ENCODE assay signal across 18 cellular contexts in the genomic region with DNA sequence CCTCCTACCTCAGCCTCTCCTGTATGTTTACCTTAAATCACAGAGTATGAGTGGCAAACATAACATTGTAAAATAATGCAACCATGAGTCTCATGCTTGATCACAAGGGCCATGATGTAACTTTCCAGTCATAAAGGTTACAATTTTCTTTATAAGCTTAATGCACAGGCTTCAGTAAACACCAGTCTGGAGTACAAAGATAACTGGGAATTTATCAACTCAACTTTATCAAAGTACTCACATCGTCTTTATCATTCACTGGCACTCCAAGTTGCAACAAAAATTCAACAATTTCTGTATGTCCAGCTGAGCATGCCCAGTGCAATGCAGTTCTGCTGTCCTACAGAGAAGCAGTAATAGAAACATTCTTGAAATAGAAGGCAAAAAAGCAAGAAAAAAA. TPM values are rescaled to one million over a fixed set of nuclear protein-coding genes. Genes with fewer than 3 reads are reported as not detected.
"Had no signal": no experiment of that assay in that cellular context is flagged by ENCODE, and none has a peak within 500 bp of the region (broad histone marks: within the 10 kb centered on the region; RNA-seq: fewer than 3 reads in every experiment).

No MANE protein-coding gene starts in this region.

- H3K27ac ChIP-seq: gastrocnemius medialis, right atrium auricular region, skin epidermis, tibial artery, vagina had no signal

- H3K4me1 Mint-ChIP-seq: stimulated activated effector memory CD8-positive, alpha-beta T cell treated with anti-CD3 and anti-CD28 coated beads, Interleukin-12 subunit alpha, Interleukin-12 subunit beta, amount 100 ng/mL, for 72 hours had no signal

- H3K36me3 ChIP-seq: right atrium auricular region had no signal

- H3K9me3 ChIP-seq: gastrocnemius medialis, right atrium auricular region, tibial artery, vagina had no signal

- H3K27ac Mint-ChIP-seq: activated naive CD4-positive, alpha-beta T cell treated with anti-CD3 and anti-CD28 coated beads, Interleukin-2, amount 50 U/mL, for 72 hours; stimulated activated effector memory CD8-positive, alpha-beta T cell treated with anti-CD3 and anti-CD28 coated beads, Interleukin-12 subunit alpha, Interleukin-12 subunit beta, amount 100 ng/mL, for 72 hours; T-helper 1 cell treated with Interleukin-12 subunit alpha and Interleukin-12 subunit beta and Interleukin-4 antibody, amounts not matched to agents 30 μg/mL and 1 μg/mL, for 36 hours had no signal

- DNase-seq: activated effector memory CD4-positive, alpha-beta T cell treated with Interleukin-2 at 50 U/mL for 16 hours; anterior cingulate cortex; gastrocnemius medialis; hippocampal formation; kidney glomerular epithelial cell; posterior cingulate gyrus; tibial artery had no signal

- ATAC-seq: activated CD4-positive, CD25-positive, alpha-beta regulatory T cell treated with anti-CD3 and anti-CD28 coated beads, Interleukin-2, amount 50 U/mL, for 24 hours; activated naive CD4-positive, alpha-beta T cell treated with anti-CD3 and anti-CD28 coated beads, Interleukin-2, amount 50 U/mL, for 72 hours; gastrocnemius medialis; stimulated activated effector memory CD8-positive, alpha-beta T cell treated with anti-CD3 and anti-CD28 coated beads, Interleukin-12 subunit alpha, Interleukin-12 subunit beta, amount 100 ng/mL, for 72 hours had no signal

- H3K9me3 Mint-ChIP-seq: activated naive CD4-positive, alpha-beta T cell treated with anti-CD3 and anti-CD28 coated beads, Interleukin-2, amount 50 U/mL, for 72 hours; stimulated activated effector memory CD8-positive, alpha-beta T cell treated with anti-CD3 and anti-CD28 coated beads, Interleukin-12 subunit alpha, Interleukin-12 subunit beta, amount 100 ng/mL, for 72 hours; T-helper 1 cell treated with Interleukin-12 subunit alpha and Interleukin-12 subunit beta and Interleukin-4 antibody, amounts not matched to agents 30 μg/mL and 1 μg/mL, for 36 hours had no signal

- H3K4me3 ChIP-seq: gastrocnemius medialis, right atrium auricular region, skin epidermis, tibial artery, vagina had no signal

- FAIRE-seq: endometrium, TTC549 had no signal

- H3K4me3 Mint-ChIP-seq: stimulated activated effector memory CD8-positive, alpha-beta T cell treated with anti-CD3 and anti-CD28 coated beads, Interleukin-12 subunit alpha, Interleukin-12 subunit beta, amount 100 ng/mL, for 72 hours; T-helper 1 cell treated with Interleukin-12 subunit alpha and Interleukin-12 subunit beta and Interleukin-4 antibody, amounts not matched to agents 30 μg/mL and 1 μg/mL, for 36 hours had no signal

- H3K27me3 ChIP-seq: right atrium auricular region, tibial artery, vagina had no signal

RNA-seq across cellular contexts. Expression of gene VSIG1, which starts 43.6 kb away (rescaled TPM):
- total RNA-seq: chondrocyte, gastrocnemius medialis, mesenteric fat pad, right atrium auricular region had no signal
